ENCODE assay signal across 31 cellular contexts in genomic region chr11:77854838-77855237, GRCh38.
"Had no signal": no experiment of that assay in that cellular context is flagged by ENCODE, and none has a peak within 500 bp of the region (broad histone marks: within the 10 kb centered on the region; RNA-seq: fewer than 3 reads in every experiment).

No MANE protein-coding gene starts in this region.

- H3K4me1 ChIP-seq: ascending aorta, body of pancreas, Peyer's patch, SJSA1 had no signal

- FAIRE-seq: bronchial epithelial cell had no signal

- DNase-seq: activated CD4-positive, alpha-beta T cell treated with anti-CD3 and anti-CD28 coated beads for 48 hours; activated CD4-positive, alpha-beta T cell treated with anti-CD3 and anti-CD28 coated beads, Interleukin-2, amount 50 U/mL, for 4 hours; activated CD4-positive, CD25-positive, alpha-beta regulatory T cell treated with anti-CD3 and anti-CD28 coated beads, Interleukin-2, amount 50 U/mL, for 72 hours; activated CD8-positive, alpha-beta memory T cell treated with anti-CD3 and anti-CD28 coated beads, Interleukin-2, amount 10 ng/mL, durations not matched to agents 7 days and 5 days; activated effector memory CD4-positive, alpha-beta T cell treated with Interleukin-2 at 50 U/mL for 16 hours; activated naive CD4-positive, alpha-beta T cell; activated T-cell treated with anti-CD3 and anti-CD28 coated beads, Interleukin-2, amount 50 U/mL, for 24 hours; amniotic stem cell; body of pancreas; central memory CD4-positive, alpha-beta T cell; Kasumi-1; NCI-H1092; NCI-H1417; NCI-H1694; NCI-H2029; NCI-H345; NCI-H510A; NCI-H526 treated with DMSO at 0.1 percent for 48 hours; NCI-H82; Peyer's patch; Right ventricle myocardium superior; T-helper 17 cell; T-helper 9 cell had no signal

- H3K4me3 Mint-ChIP-seq: activated CD8-positive, alpha-beta memory T cell treated with anti-CD3 and anti-CD28 coated beads, Interleukin-2, amount 10 ng/mL, durations not matched to agents 7 days and 5 days; activated naive CD4-positive, alpha-beta T cell treated with anti-CD3 and anti-CD28 coated beads, Interleukin-2, amount 50 U/mL, for 24 hours; activated T-cell treated with anti-CD3 and anti-CD28 coated beads, Interleukin-2, amount 50 U/mL, for 24 hours; activated T-helper 1 cell treated with anti-CD3 and anti-CD28 coated beads, Interleukin-12 subunit alpha, Interleukin-12 subunit beta, Interleukin-2, Interleukin-4 antibody, amounts not matched to agents 30 ng/mL and 10 ng/mL and 1 ng/mL, durations not matched to agents 14 hours and 24 hours and 36 hours; T-helper 17 cell; WTC11 had no signal

- H3K27me3 Mint-ChIP-seq: activated CD8-positive, alpha-beta memory T cell treated with anti-CD3 and anti-CD28 coated beads, Interleukin-2, amount 10 ng/mL, durations not matched to agents 7 days and 5 days; activated naive CD4-positive, alpha-beta T cell treated with anti-CD3 and anti-CD28 coated beads, Interleukin-2, amount 50 U/mL, for 24 hours; activated T-cell treated with anti-CD3 and anti-CD28 coated beads, Interleukin-2, amount 50 U/mL, for 24 hours; T-helper 17 cell had no signal

- H3K27ac Mint-ChIP-seq: activated CD8-positive, alpha-beta memory T cell treated with anti-CD3 and anti-CD28 coated beads, Interleukin-2, amount 10 ng/mL, durations not matched to agents 7 days and 5 days; activated naive CD4-positive, alpha-beta T cell treated with anti-CD3 and anti-CD28 coated beads, Interleukin-2, amount 50 U/mL, for 24 hours; activated T-cell treated with anti-CD3 and anti-CD28 coated beads, Interleukin-2, amount 50 U/mL, for 24 hours; activated T-helper 1 cell treated with anti-CD3 and anti-CD28 coated beads, Interleukin-12 subunit alpha, Interleukin-12 subunit beta, Interleukin-2, Interleukin-4 antibody, amounts not matched to agents 30 ng/mL and 10 ng/mL and 1 ng/mL, durations not matched to agents 14 hours and 24 hours and 36 hours; T-helper 17 cell; WTC11 had no signal

- H3K9me3 ChIP-seq: ascending aorta, SJSA1 had no signal

- H3K9me3 Mint-ChIP-seq: activated naive CD4-positive, alpha-beta T cell treated with anti-CD3 and anti-CD28 coated beads, Interleukin-2, amount 50 U/mL, for 24 hours had no signal

- H3K4me1 Mint-ChIP-seq: activated CD8-positive, alpha-beta memory T cell treated with anti-CD3 and anti-CD28 coated beads, Interleukin-2, amount 10 ng/mL, durations not matched to agents 7 days and 5 days; activated naive CD4-positive, alpha-beta T cell treated with anti-CD3 and anti-CD28 coated beads, Interleukin-2, amount 50 U/mL, for 24 hours; T-helper 17 cell; WTC11 had no signal

- H3K4me3 ChIP-seq: ascending aorta, body of pancreas, Peyer's patch, SJSA1 had no signal

- H3K36me3 ChIP-seq: SJSA1 had no signal

- ATAC-seq: activated CD8-positive, alpha-beta memory T cell treated with anti-CD3 and anti-CD28 coated beads, Interleukin-2, amount 10 ng/mL, durations not matched to agents 7 days and 5 days; body of pancreas; SK-N-SH treated with all-trans-retinoic acid at 6 μM for 48 hours; T-helper 17 cell; WTC11 had no signal

- H3K27ac ChIP-seq: ascending aorta, body of pancreas, Peyer's patch, RWPE1, SJSA1 had no signal

- H3K27me3 ChIP-seq: ascending aorta, body of pancreas, Peyer's patch, SJSA1 had no signal
